ENCODE assay signal across 1 cellular context in genomic region chr19:41993612-41994483, GRCh38.
TF ChIP-seq lines count a peak whose summit lies in the region.

Gene ATP1A3, minus strand, starts transcription at chr19:41994230. Its CDS starts 154 bp downstream, at chr19:41994076.

TF ChIP-seq in WTC11, 78 proteins besides CTCF, POLR2A, EP300 and RAD21 (continued from another document):
- TF ChIP-seq USF2 (CRISPR knock-in tag; IDR thresholded peaks at IDR 0.05) (peak; percentile 29; the same call in 1 of the 2 replicates), ATF1 (CRISPR knock-in tag; IDR thresholded peaks at IDR 0.05) (no peak), CREM (CRISPR knock-in tag; IDR thresholded peaks at IDR 0.05) (no peak), NR2C2 (CRISPR knock-in tag; IDR thresholded peaks at IDR 0.05) (no peak), USF1 (CRISPR knock-in tag; IDR thresholded peaks at IDR 0.05) (no peak), PRRX2 (CRISPR knock-in tag; IDR thresholded peaks at IDR 0.05) (no peak), SOX15 (CRISPR knock-in tag; IDR thresholded peaks at IDR 0.05) (no peak), ZNF121 (CRISPR knock-in tag; IDR thresholded peaks at IDR 0.05) (no peak), SP1 (CRISPR knock-in tag; conservative IDR thresholded peaks at IDR 0.05) (peak; percentile 62), E2F5 (CRISPR knock-in tag; IDR thresholded peaks at IDR 0.05) (peak; percentile 51; the same call in 1 of the 2 replicates), MYBL2 (CRISPR knock-in tag; IDR thresholded peaks at IDR 0.05) (peak; percentile 66; the same call in 1 of the 2 replicates), PREB (CRISPR knock-in tag; IDR thresholded peaks at IDR 0.05; ENCODE audit: borderline replicate concordance) (no peak)
